1 cellular context compared by ENCODE assay signal in the genomic region with DNA sequence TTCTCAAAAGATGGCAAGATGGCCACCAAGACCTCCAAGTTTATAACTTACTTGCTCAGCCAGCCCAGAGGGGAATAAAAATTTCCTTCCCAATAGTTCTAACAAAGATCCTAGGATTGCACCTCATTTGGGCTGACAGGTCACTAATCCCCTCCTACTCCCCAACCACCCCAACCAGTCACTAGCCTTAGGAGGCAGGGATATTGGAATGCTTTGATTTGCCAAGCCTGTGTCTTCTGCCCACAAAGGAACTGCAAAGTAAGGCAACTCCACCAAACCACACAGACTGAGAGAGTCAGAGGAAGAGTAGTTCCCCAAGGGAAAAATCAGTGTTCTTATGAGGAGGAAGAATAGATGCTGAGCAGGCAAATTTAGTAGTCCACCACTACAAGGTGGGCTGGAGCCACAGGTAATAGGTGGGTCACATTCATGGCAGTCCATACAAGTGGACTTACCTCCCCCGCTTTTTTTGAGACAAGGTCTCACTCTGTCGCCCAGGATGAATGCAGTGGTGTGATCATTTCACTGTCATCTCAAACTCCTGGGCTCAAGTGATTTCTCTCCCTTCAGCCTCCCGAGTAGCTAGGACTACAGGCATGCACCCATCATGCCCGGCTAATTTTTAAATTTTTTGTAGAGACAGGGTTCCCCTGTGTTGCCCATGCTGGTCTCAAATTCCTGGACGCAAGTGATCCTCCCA.
TF ChIP-seq lines count a peak whose summit lies in the region.

No MANE protein-coding gene starts in this region.

TF ChIP-seq in H1, 55 proteins besides CTCF, POLR2A, EP300 and RAD21:
- TF ChIP-seq, protein P1, sequence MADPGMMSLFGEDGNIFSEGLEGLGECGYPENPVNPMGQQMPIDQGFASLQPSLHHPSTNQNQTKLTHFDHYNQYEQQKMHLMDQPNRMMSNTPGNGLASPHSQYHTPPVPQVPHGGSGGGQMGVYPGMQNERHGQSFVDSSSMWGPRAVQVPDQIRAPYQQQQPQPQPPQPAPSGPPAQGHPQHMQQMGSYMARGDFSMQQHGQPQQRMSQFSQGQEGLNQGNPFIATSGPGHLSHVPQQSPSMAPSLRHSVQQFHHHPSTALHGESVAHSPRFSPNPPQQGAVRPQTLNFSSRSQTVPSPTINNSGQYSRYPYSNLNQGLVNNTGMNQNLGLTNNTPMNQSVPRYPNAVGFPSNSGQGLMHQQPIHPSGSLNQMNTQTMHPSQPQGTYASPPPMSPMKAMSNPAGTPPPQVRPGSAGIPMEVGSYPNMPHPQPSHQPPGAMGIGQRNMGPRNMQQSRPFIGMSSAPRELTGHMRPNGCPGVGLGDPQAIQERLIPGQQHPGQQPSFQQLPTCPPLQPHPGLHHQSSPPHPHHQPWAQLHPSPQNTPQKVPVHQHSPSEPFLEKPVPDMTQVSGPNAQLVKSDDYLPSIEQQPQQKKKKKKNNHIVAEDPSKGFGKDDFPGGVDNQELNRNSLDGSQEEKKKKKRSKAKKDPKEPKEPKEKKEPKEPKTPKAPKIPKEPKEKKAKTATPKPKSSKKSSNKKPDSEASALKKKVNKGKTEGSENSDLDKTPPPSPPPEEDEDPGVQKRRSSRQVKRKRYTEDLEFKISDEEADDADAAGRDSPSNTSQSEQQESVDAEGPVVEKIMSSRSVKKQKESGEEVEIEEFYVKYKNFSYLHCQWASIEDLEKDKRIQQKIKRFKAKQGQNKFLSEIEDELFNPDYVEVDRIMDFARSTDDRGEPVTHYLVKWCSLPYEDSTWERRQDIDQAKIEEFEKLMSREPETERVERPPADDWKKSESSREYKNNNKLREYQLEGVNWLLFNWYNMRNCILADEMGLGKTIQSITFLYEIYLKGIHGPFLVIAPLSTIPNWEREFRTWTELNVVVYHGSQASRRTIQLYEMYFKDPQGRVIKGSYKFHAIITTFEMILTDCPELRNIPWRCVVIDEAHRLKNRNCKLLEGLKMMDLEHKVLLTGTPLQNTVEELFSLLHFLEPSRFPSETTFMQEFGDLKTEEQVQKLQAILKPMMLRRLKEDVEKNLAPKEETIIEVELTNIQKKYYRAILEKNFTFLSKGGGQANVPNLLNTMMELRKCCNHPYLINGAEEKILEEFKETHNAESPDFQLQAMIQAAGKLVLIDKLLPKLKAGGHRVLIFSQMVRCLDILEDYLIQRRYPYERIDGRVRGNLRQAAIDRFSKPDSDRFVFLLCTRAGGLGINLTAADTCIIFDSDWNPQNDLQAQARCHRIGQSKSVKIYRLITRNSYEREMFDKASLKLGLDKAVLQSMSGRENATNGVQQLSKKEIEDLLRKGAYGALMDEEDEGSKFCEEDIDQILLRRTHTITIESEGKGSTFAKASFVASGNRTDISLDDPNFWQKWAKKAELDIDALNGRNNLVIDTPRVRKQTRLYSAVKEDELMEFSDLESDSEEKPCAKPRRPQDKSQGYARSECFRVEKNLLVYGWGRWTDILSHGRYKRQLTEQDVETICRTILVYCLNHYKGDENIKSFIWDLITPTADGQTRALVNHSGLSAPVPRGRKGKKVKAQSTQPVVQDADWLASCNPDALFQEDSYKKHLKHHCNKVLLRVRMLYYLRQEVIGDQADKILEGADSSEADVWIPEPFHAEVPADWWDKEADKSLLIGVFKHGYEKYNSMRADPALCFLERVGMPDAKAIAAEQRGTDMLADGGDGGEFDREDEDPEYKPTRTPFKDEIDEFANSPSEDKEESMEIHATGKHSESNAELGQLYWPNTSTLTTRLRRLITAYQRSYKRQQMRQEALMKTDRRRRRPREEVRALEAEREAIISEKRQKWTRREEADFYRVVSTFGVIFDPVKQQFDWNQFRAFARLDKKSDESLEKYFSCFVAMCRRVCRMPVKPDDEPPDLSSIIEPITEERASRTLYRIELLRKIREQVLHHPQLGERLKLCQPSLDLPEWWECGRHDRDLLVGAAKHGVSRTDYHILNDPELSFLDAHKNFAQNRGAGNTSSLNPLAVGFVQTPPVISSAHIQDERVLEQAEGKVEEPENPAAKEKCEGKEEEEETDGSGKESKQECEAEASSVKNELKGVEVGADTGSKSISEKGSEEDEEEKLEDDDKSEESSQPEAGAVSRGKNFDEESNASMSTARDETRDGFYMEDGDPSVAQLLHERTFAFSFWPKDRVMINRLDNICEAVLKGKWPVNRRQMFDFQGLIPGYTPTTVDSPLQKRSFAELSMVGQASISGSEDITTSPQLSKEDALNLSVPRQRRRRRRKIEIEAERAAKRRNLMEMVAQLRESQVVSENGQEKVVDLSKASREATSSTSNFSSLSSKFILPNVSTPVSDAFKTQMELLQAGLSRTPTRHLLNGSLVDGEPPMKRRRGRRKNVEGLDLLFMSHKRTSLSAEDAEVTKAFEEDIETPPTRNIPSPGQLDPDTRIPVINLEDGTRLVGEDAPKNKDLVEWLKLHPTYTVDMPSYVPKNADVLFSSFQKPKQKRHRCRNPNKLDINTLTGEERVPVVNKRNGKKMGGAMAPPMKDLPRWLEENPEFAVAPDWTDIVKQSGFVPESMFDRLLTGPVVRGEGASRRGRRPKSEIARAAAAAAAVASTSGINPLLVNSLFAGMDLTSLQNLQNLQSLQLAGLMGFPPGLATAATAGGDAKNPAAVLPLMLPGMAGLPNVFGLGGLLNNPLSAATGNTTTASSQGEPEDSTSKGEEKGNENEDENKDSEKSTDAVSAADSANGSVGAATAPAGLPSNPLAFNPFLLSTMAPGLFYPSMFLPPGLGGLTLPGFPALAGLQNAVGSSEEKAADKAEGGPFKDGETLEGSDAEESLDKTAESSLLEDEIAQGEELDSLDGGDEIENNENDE (IDR thresholded peaks at IDR 0.05; ENCODE audit: insufficient replicate concordance, low read length), result no peak
- TF ChIP-seq BACH1 (IDR thresholded peaks at IDR 0.05; ENCODE audit: low read length) (no peak), SP4 (IDR thresholded peaks at IDR 0.05; ENCODE audit: low read length) (no peak), TEAD4 (IDR thresholded peaks at IDR 0.05; ENCODE audit: low read depth, low read length) (no peak), YY1 (IDR thresholded peaks at IDR 0.05; ENCODE audit: low read depth, low read length) (0 out of 2 replicates have a peak, but pooled peaks have one; percentile 17), MAFK (IDR thresholded peaks at IDR 0.05; ENCODE audit: low read depth, low read length) (peak; percentile 66), BRCA1 (IDR thresholded peaks at IDR 0.05; ENCODE audit: low read depth, low read length) (no peak), RNF2 (IDR thresholded peaks at IDR 0.05; ENCODE audit: borderline replicate concordance, low read depth, low read length, missing control alignments, poor library complexity, severe bottlenecking) (no peak)
